ENCODE assay signal across 9 cellular contexts in genomic region chr12:113056631-113057488, GRCh38. TPM values are rescaled to one million over a fixed set of nuclear protein-coding genes. Genes with fewer than 3 reads are reported as not detected.
A peak's percentile ranks its signal among the peaks of the same experiment; 100 is the strongest.
DNase-seq lines count a peak whose midpoint lies in the region; ATAC-seq, FAIRE-seq and TF ChIP-seq lines count a peak whose summit lies in the region.
"Had no signal": no experiment of that assay in that cellular context is flagged by ENCODE, and none has a peak within 500 bp of the region (broad histone marks: within the 10 kb centered on the region; RNA-seq: fewer than 3 reads in every experiment).

Gene DTX1 (plus strand): TSS chr12:113056730. CDS start chr12:113058193, 1,463 bp downstream.

- H3K27me3 ChIP-seq in BE2C, result peaks cover 15% of the 10 kb centered on the region
- peaks cover 0 to 12% of the 10 kb centered on the region in 2 donors for H3K27me3 ChIP-seq in Peyer's patch
- H3K27me3 ChIP-seq in GM12878 (replicated peaks in 1 of 2; ENCODE audit: control insufficient read depth in 2 of 2, insufficient read depth in 2 of 2, low read length in 1 of 2), result peaks cover 1 to 9% of the 10 kb centered on the region in 2 experiments; a peak in 3 of 4 replicates
- H3K27me3 ChIP-seq in right lobe of liver, result no peaks in the 10 kb centered on the region

- peak within 1 kb of the TSS; percentile 17 to 87 (median 42) for H3K27ac ChIP-seq in Peyer's patch
- no peak within 1 kb of the TSS for H3K27ac ChIP-seq in GM12878 (ENCODE audit: control insufficient read depth, insufficient read depth)
- no peak within 1 kb of the TSS for H3K27ac ChIP-seq in right lobe of liver

- H3K9ac ChIP-seq in GM12878 (ENCODE audit: control insufficient read depth, insufficient read depth, low read length), result peak within 1 kb of the TSS; percentile 48; the same call in 1 of the 2 replicates

- 1% methylated on average over 34 of the region's 94 CpGs for WGBS in GM12878 (ENCODE audit: insufficient coverage, insufficient replicate concordance, low lambda C conversion rate, missing lambda C conversion rate)
- 0% methylated on average over 20 of the region's 94 CpGs for WGBS in right lobe of liver (ENCODE audit: insufficient coverage, low coverage, low lambda C conversion rate, missing lambda C conversion rate)

- H3K4me1 ChIP-seq in BE2C (peaks cover 7% of the 10 kb centered on the region), Peyer's patch (peaks cover 0 to 21% (median 12%) of the 10 kb centered on the region in 4 donors), GM12878 (ENCODE audit: control insufficient read depth, insufficient read depth, low read length) (peaks cover 7% of the 10 kb centered on the region), right lobe of liver (peaks cover 0 to 8% (median 0%) of the 10 kb centered on the region in 4 donors)

- no peak for FAIRE-seq in GM12878 (lab: Jason Lieb, UNC)
- FAIRE-seq: GM18507 had no signal

- intact Hi-C loops in GM12878 (cut with micrococcal nuclease; ENCODE audit: unreplicated experiment) (no loop called here), right lobe of liver (cut with DNase I) (no loop called here), posterior vena cava (cut with DNase I) (no loop called here)

- H3K9me3 ChIP-seq in BE2C (no peaks in the 10 kb centered on the region), Peyer's patch (no peaks in the 10 kb centered on the region), GM12878 (replicated peaks; ENCODE audit: control insufficient read depth, insufficient read depth, low read length) (no peaks in the 10 kb centered on the region), right lobe of liver (no peaks in the 10 kb centered on the region)

- SMC1A ChIA-PET in GM12878 (lab: Charles Lee; ENCODE audit: uncharacterized antibody, unreplicated experiment), result interaction anchor here (0.9 to 17.0 kb wide), 3 partner anchors 16 to 168 kb away, joined by 3 to 416 read pairs (median 83); no protein-coding TSS in a partner anchor

- peak within 1 kb of the TSS; percentile 42; the same call in 1 of the 2 replicates for H3K4me2 ChIP-seq in GM12878 (ENCODE audit: control insufficient read depth, insufficient read depth)

- no peak for DNase-seq in BE2C
- peak in 2 of 3 donors; percentile 53 to 65 for DNase-seq in Peyer's patch
- no peak for DNase-seq in GM12878 (ENCODE audit: low read depth, low spot score)
- DNase-seq in right lobe of liver, result peak in 1 of 3 donors; percentile 69
- peak; percentile 15 for DNase-seq in stimulated activated CD8-positive, alpha-beta memory T cell treated with anti-CD3 and anti-CD28 coated beads, Interleukin-4, amount 100 ng/mL, for 24 hours (ENCODE audit: low read depth)
- no peak for DNase-seq in kidney tubule cell (ENCODE audit: low spot score)
- DNase-seq in inferior parietal cortex (ENCODE audit: extremely low spot score), result no peak
- no peak for DNase-seq in posterior vena cava (ENCODE audit: low spot score)

- CTCF ChIA-PET in GM12878 (lab: Yijun Ruan, JAX), result interaction anchor here (1.0 to 8.8 kb wide), 4 partner anchors 7 to 43 kb away, joined by 3 to 78 read pairs (median 32); no protein-coding TSS in a partner anchor

- TF ChIP-seq CTCF in BE2C (IDR thresholded peaks at IDR 0.05; ENCODE audit: low read depth, low read length) (no peak), Peyer's patch (IDR thresholded peaks at IDR 0.05) (no peak), GM12878 (IDR thresholded peaks at IDR 0.05 in 2 of 3, conservative IDR thresholded peaks at IDR 0.05 in 1 of 3; ENCODE audit: control insufficient read depth in 2 of 3, extremely low read depth in 1 of 3, insufficient read depth in 1 of 3, low read depth in 3 of 3, low read length in 3 of 3) (peak in 2 of 3 experiments; percentile 7 to 19; a peak in 2 of 6 replicates), right lobe of liver (IDR thresholded peaks at IDR 0.05) (no peak)

- no TSS peak for BruUV-seq in GM12878 (replicated peaks; lab: Mats Ljungman, UMichigan)

- H2AFZ ChIP-seq in GM12878 (ENCODE audit: control insufficient read depth, low read depth, low read length), result no peak within 1 kb of the TSS

- in situ Hi-C loops in GM12878 (cut with MboI), result no loop called here

- H3K4me3 ChIP-seq in BE2C (ENCODE audit: low read depth, low read length) (peak within 1 kb of the TSS; percentile 58), Peyer's patch (peak within 1 kb of the TSS; percentile 55 to 88 (median 61)), GM12878 (peak within 1 kb of the TSS; percentile 62), right lobe of liver (peak within 1 kb of the TSS; percentile 56 to 80 (median 61))

- no peak for TF ChIP-seq RAD21 in GM12878 (IDR thresholded peaks at IDR 0.05; ENCODE audit: insufficient read depth, low read depth, low read length)

- TF ChIP-seq POLR2A in Peyer's patch (IDR thresholded peaks at IDR 0.05) (no peak), GM12878 (IDR thresholded peaks at IDR 0.05; ENCODE audit: low read depth, low read length) (no peak), right lobe of liver (IDR thresholded peaks at IDR 0.05) (peak; percentile 15)

- TF ChIP-seq EP300 in GM12878 (IDR thresholded peaks at IDR 0.05; ENCODE audit: borderline replicate concordance in 1 of 2, control insufficient read depth in 1 of 2, low read depth in 2 of 2, low read length in 2 of 2), result no peak

- RAD21 ChIA-PET in GM12878 (lab: Charles Lee; ENCODE audit: unreplicated experiment), result interaction anchor here (0.8 to 1.7 kb wide), 3 partner anchors 27 to 42 kb away, joined by 3 to 9 read pairs (median 4); no protein-coding TSS in a partner anchor

- POLR2A ChIA-PET in GM12878 (lab: Charles Lee), result interaction anchor here (1.0 to 2.7 kb wide), 4 partner anchors 13 to 33 kb away, joined by 3 to 16 read pairs (median 4); no protein-coding TSS in a partner anchor

- peaks cover 8% of the 10 kb centered on the region for H3K79me2 ChIP-seq in GM12878 (ENCODE audit: control insufficient read depth, insufficient read depth, low read length)

- H4K20me1 ChIP-seq in GM12878 (ENCODE audit: control insufficient read depth, insufficient read depth), result peaks cover 3% of the 10 kb centered on the region

- H3K36me3 ChIP-seq in BE2C (no peaks in the 10 kb centered on the region), Peyer's patch (no peaks in the 10 kb centered on the region), GM12878 (ENCODE audit: control insufficient read depth in 2 of 2, insufficient read depth in 2 of 2, low read length in 1 of 2) (no peaks in the 10 kb centered on the region), right lobe of liver (no peaks in the 10 kb centered on the region)

- ATAC-seq in GM12878 (peak; percentile 57), right lobe of liver (peak; percentile 63 to 70 (median 66))

TF ChIP-seq in GM12878, 131 proteins besides CTCF, POLR2A, EP300 and RAD21 (continues in another document):
- TF ChIP-seq GATAD2B (conservative IDR thresholded peaks at IDR 0.05; ENCODE audit: low read depth) (peak; percentile 90; the same call in 1 of the 2 replicates), SPI1 (IDR thresholded peaks at IDR 0.05; ENCODE audit: borderline replicate concordance, insufficient read depth, low read depth, low read length) (no peak), BACH1 (IDR thresholded peaks at IDR 0.05; ENCODE audit: borderline replicate concordance) (peak; percentile 89), SUZ12 (IDR thresholded peaks at IDR 0.05; ENCODE audit: unreplicated experiment) (peak; percentile 85), MTA2 (IDR thresholded peaks at IDR 0.05; ENCODE audit: low read depth) (no peak), GABPA (IDR thresholded peaks at IDR 0.05; ENCODE audit: low read depth) (no peak), ETV6 (conservative IDR thresholded peaks at IDR 0.05 in 1 of 2, IDR thresholded peaks at IDR 0.05 in 1 of 2; ENCODE audit: borderline replicate concordance in 1 of 2, low read depth in 1 of 2) (no peak), BRCA1 (IDR thresholded peaks at IDR 0.05; ENCODE audit: low read depth, low read length) (no peak)

RNA-seq across cellular contexts. Expression of gene DTX1, which starts in this region (rescaled TPM):
- polyA plus RNA-seq in BE2C (2012; ENCODE audit: insufficient read depth, insufficient read length, low read depth), result 11.9 TPM
- 10 to 100 TPM in 1 of 4 donors, 1 to 10 TPM in 3; 3.1 to 33.8 (median 5.3) TPM for total RNA-seq in Peyer's patch
- 57.9 and 66.9 TPM in 2 replicates for total RNA-seq in GM12878 (2013; cell fraction: nucleolus; rRNA removed)
- 0.87 and 0.96 TPM in 2 replicates for total RNA-seq in GM12878 (2014; rRNA removed)
- 0.37 and 0.49 TPM in 2 replicates for total RNA-seq in GM12878 (2014; rRNA removed; fragmentation: Illumina TruSeq; extraction: Trizol)
- total RNA-seq in GM12878 (2021), result 2.3 and 2.8 TPM in 2 replicates
- polyA plus RNA-seq in GM12878 (2011; ENCODE audit: low read depth), result 5.6 TPM
- polyA plus RNA-seq in GM12878 (2011; rRNA removed), result 0.62 and 0.83 TPM in 2 replicates
- polyA plus RNA-seq in GM12878 (2011; cell fraction: cytosol; rRNA removed), result 1.3 and 1.5 TPM in 2 replicates
- 2.7 and 3.1 TPM in 2 replicates for polyA plus RNA-seq in GM12878 (2011; cell fraction: nucleus; rRNA removed)
- polyA plus RNA-seq in GM12878 (2012), result 10.3 and 12.9 TPM in 2 replicates
- 0.46 and 1.1 TPM in 2 replicates for polyA plus RNA-seq in GM12878 (2014; fragmentation: Illumina TruSeq; extraction: Trizol)
- under 1 TPM; 0.13 to 0.32 TPM for polyA plus RNA-seq in GM12878 (2014; fragmentation: Nextera tagmentation; extraction: Ambion mirVana)
- polyA plus RNA-seq in GM12878 (2014; rRNA removed), result 1.2 and 1.3 TPM in 2 replicates
- under 1 TPM; 0.09 to 0.33 TPM for polyA plus RNA-seq in GM12878 (2016; fragmentation: Nextera tagmentation; extraction: Ambion mirVana)
- polyA minus RNA-seq in GM12878 (2011; rRNA and poly(A)+ RNA removed), result 0.88 and 1.3 TPM in 2 replicates
- polyA minus RNA-seq in GM12878 (2011; cell fraction: cytosol; rRNA and poly(A)+ RNA removed), result 0.52 and 1.1 TPM in 2 replicates
- polyA minus RNA-seq in GM12878 (2011; cell fraction: nucleus; rRNA and poly(A)+ RNA removed), result 1.1 TPM in 2 replicates
- total RNA-seq in right lobe of liver, result 10 to 100 TPM in 5 of 6 experiments, 1 to 10 TPM in 1; 1.4 to 51.2 (median 20.0) TPM
- total RNA-seq in posterior vena cava, result 1 to 10 TPM; 4.5 to 6.3 TPM

Comparison
In these comparisons a context has a peak if more than half of its experiments do, and no peak if none do; other contexts are left out.
1. DNase-seq: peak in Peyer's patch (2 of 3) and stimulated activated CD8-positive, alpha-beta memory T cell treated with anti-CD3 and anti-CD28 coated beads, Interleukin-4, amount 100 ng/mL, for 24 hours (single experiment); none in BE2C (single experiment), GM12878 (single experiment), kidney tubule cell (single experiment), inferior parietal cortex (single experiment) and posterior vena cava (single experiment).
2. CTCF ChIP-seq: peak in GM12878 (2 of 3); none in BE2C (single experiment), Peyer's patch (0 of 6) and right lobe of liver (0 of 4).
3. H3K27ac ChIP-seq: peak in Peyer's patch (4 of 4); none in GM12878 (single experiment) and right lobe of liver (0 of 3).
4. Peak in every context shown above with its lines, with median percentiles within 50 percentile points of each other: H3K4me3 ChIP-seq.